In genomic region chr10:103868200-103868599, GRCh38 we compare ENCODE assay signal across 25 cellular contexts.
"Had no signal": no experiment of that assay in that cellular context is flagged by ENCODE, and none has a peak within 500 bp of the region (broad histone marks: within the 10 kb centered on the region; RNA-seq: fewer than 3 reads in every experiment).

No MANE protein-coding gene starts in this region.

- H3K4me3 ChIP-seq: neural progenitor cell, ovary, psoas muscle, right lobe of liver, sigmoid colon, stomach, thoracic aorta, thyroid gland, tibial nerve, upper lobe of left lung, vagina had no signal

- H2AFZ ChIP-seq: neural progenitor cell, parathyroid adenoma had no signal

- H3K27ac ChIP-seq: neural progenitor cell, ovary, parathyroid adenoma, psoas muscle, right lobe of liver, sigmoid colon, stomach, thoracic aorta, thyroid gland, tibial nerve, upper lobe of left lung, vagina had no signal

- FAIRE-seq: small intestine, urothelium cell line had no signal

- H3K4me2 ChIP-seq: neural progenitor cell had no signal

- DNase-seq: occipital lobe; ovary; posterior cingulate gyrus; psoas muscle; right cardiac atrium; right lobe of liver; sigmoid colon; small intestine; stimulated activated CD4-positive, alpha-beta T cell treated with anti-CD3 and anti-CD28 coated beads, Interleukin-15, amount 100 ng/mL, for 24 hours; stimulated activated CD4-positive, alpha-beta T cell treated with anti-CD3 and anti-CD28 coated beads, Interleukin-2, amount 100 ng/mL, for 24 hours; stimulated activated CD4-positive, alpha-beta T cell treated with anti-CD3 and anti-CD28 coated beads, Interleukin-2, amount 100 ng/mL, for 48 hours; stimulated activated CD4-positive, alpha-beta T cell treated with anti-CD3 and anti-CD28 coated beads, Interleukin-4, amount 100 ng/mL, for 24 hours; stimulated activated naive B cell treated with anti-CD40 and anti-IgM and Interleukin-4, amounts not matched to agents 10 μg/mL and 1 μg/mL and 100 μg/mL, for 72 hours; stimulated activated naive CD4-positive, alpha-beta T cell treated with Interleukin-2 at 50 U/mL for 16 hours; stomach; thyroid gland; trophoblast cell; upper lobe of left lung had no signal

- H3K9ac ChIP-seq: neural progenitor cell, parathyroid adenoma had no signal

- H3K36me3 ChIP-seq: neural progenitor cell, ovary, right lobe of liver, sigmoid colon, thyroid gland, vagina had no signal

- H3K27me3 ChIP-seq: neural progenitor cell, ovary, right lobe of liver, sigmoid colon, stomach, thyroid gland, tibial nerve, upper lobe of left lung, vagina had no signal

- H3K79me2 ChIP-seq: parathyroid adenoma had no signal

- H3K4me1 ChIP-seq: parathyroid adenoma, psoas muscle, right lobe of liver, sigmoid colon, stomach, thyroid gland had no signal

- H3K9me3 ChIP-seq: ovary, thyroid gland had no signal

- ATAC-seq: psoas muscle; right cardiac atrium; right lobe of liver; stimulated activated effector memory CD8-positive, alpha-beta T cell treated with anti-CD3 and anti-CD28 coated beads, Interleukin-12 subunit alpha, Interleukin-12 subunit beta, amount 100 ng/mL, for 72 hours; stimulated activated naive B cell treated with anti-CD40 and anti-IgM and Interleukin-4, amounts not matched to agents 10 μg/mL and 1 μg/mL and 100 μg/mL, for 72 hours had no signal
